Comparison of ENCODE assay signal across 8 cellular contexts in the genomic region with DNA sequence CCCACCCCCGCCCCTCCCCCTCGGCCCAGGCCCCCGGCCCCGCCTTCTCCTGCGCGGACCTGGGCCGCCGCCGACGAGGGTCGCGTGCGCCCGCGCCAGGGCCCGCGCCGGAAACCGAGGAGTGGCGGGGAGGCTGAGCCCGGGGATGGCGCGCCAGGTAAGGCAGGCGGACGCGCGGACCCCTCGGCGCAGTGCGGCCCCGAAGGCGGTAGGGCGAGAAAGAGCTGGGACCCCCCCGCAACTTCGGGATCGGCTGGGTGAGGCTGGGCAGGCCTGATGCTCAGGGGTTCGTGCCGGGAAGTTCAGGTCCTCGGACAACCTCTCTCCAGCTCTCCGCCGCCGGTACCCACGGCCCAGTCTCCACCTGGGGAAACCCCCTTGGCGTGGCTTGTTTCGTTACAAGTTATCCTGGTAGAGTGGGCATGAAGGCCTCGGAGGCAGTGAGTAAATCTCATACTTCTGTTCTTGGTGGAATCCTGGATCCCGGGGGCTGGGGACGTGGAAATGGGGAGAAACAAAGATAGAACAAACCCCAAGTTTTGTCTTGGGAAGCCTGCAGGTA. TPM values are rescaled to one million over a fixed set of nuclear protein-coding genes. Genes with fewer than 3 reads are reported as not detected.
DNase-seq lines count a peak whose midpoint lies in the region; ATAC-seq, FAIRE-seq and TF ChIP-seq lines count a peak whose summit lies in the region.

No MANE protein-coding gene starts in this region.

- H3K9me3 Mint-ChIP-seq in stimulated activated naive CD8-positive, alpha-beta T cell treated with anti-CD3 and anti-CD28 coated beads, Interleukin-15, Interleukin-2, amounts not matched to agents 100 ng/mL and 50 ng/mL, for 24 hours, result peaks cover 16% of the 10 kb centered on the region

- FAIRE-seq in GM12878 (lab: Jason Lieb, UNC), result no peak

- peak overlapping the region; percentile 85 for H3K4me3 Mint-ChIP-seq in stimulated activated naive CD8-positive, alpha-beta T cell treated with anti-CD3 and anti-CD28 coated beads, Interleukin-15, Interleukin-2, amounts not matched to agents 100 ng/mL and 50 ng/mL, for 24 hours

- peak overlapping the region; percentile 77 for H3K4me3 ChIP-seq in AG10803 (ENCODE audit: low read length)
- H3K4me3 ChIP-seq in GM12878, result peak overlapping the region; percentile 91
- H3K4me3 ChIP-seq in lower lobe of right lung, result peak overlapping the region; percentile 83

- SMC1A ChIA-PET in GM12878 (lab: Charles Lee; ENCODE audit: uncharacterized antibody, unreplicated experiment), result no interaction called here

- POLR2A ChIA-PET in GM12878 (lab: Charles Lee), result interaction anchor here (0.6 kb wide), 1 partner anchor 28 kb away, joined by 3 read pairs; no protein-coding TSS in a partner anchor
- POLR2A ChIA-PET in GM10248 (lab: Yijun Ruan, JAX), result no interaction called here

- WGBS in GM12878 (ENCODE audit: insufficient coverage, insufficient replicate concordance, low lambda C conversion rate, missing lambda C conversion rate), result 0% methylated on average over 30 of the region's 48 CpGs

- CTCF ChIA-PET in GM12878 (lab: Yijun Ruan, JAX), result interaction anchor here (0.7 to 2.9 kb wide), 2 partner anchors 27 to 177 kb away, joined by 3 to 10 read pairs; no protein-coding TSS in a partner anchor
- CTCF ChIA-PET in GM10248 (lab: Yijun Ruan, JAX), result interaction anchor here (1.3 kb wide), 1 partner anchor 27 kb away, joined by 7 read pairs; no protein-coding TSS in a partner anchor

- no peaks in the 10 kb centered on the region for H3K36me3 ChIP-seq in GM12878 (ENCODE audit: control insufficient read depth in 2 of 2, insufficient read depth in 2 of 2, low read length in 1 of 2)
- H3K36me3 ChIP-seq in lower lobe of right lung, result no peaks in the 10 kb centered on the region

- RAD21 ChIA-PET in GM12878 (lab: Charles Lee; ENCODE audit: unreplicated experiment), result no interaction called here

- TF ChIP-seq EP300 in GM12878 (IDR thresholded peaks at IDR 0.05; ENCODE audit: borderline replicate concordance in 1 of 2, control insufficient read depth in 1 of 2, low read depth in 2 of 2, low read length in 2 of 2), result no peak

- peaks cover 14% of the 10 kb centered on the region for H3K36me3 Mint-ChIP-seq in stimulated activated naive CD8-positive, alpha-beta T cell treated with anti-CD3 and anti-CD28 coated beads, Interleukin-15, Interleukin-2, amounts not matched to agents 100 ng/mL and 50 ng/mL, for 24 hours (ENCODE audit: low read depth)

- H3K27ac Mint-ChIP-seq in stimulated activated naive CD8-positive, alpha-beta T cell treated with anti-CD3 and anti-CD28 coated beads, Interleukin-15, Interleukin-2, amounts not matched to agents 100 ng/mL and 50 ng/mL, for 24 hours, result peak overlapping the region; percentile 71

- in situ Hi-C loops in GM12878 (cut with MboI), result no loop called here

- no peaks in the 10 kb centered on the region for H4K20me1 ChIP-seq in GM12878 (ENCODE audit: control insufficient read depth, insufficient read depth)

- no peak for TF ChIP-seq CTCF in AG10803 (conservative IDR thresholded peaks at IDR 0.05; ENCODE audit: low read length)
- no peak for TF ChIP-seq CTCF in GM12878 (IDR thresholded peaks at IDR 0.05 in 2 of 3, conservative IDR thresholded peaks at IDR 0.05 in 1 of 3; ENCODE audit: control insufficient read depth in 2 of 3, extremely low read depth in 1 of 3, insufficient read depth in 1 of 3, low read depth in 3 of 3, low read length in 3 of 3)
- no peak for TF ChIP-seq CTCF in lower lobe of right lung (IDR thresholded peaks at IDR 0.05)
- no peak for TF ChIP-seq CTCF in GM10248 (IDR thresholded peaks at IDR 0.05; ENCODE audit: control extremely low read depth, extremely low read depth, low read depth, missing control alignments)

- TF ChIP-seq POLR2A in GM12878 (IDR thresholded peaks at IDR 0.05; ENCODE audit: low read depth, low read length), result peak; percentile 75

- DNase-seq in AG10803 (ENCODE audit: low read depth), result peak; percentile 11
- DNase-seq in M059J (ENCODE audit: low read depth), result peak; percentile 12
- no peak for DNase-seq in GM12878 (ENCODE audit: low read depth, low spot score)
- DNase-seq in lower lobe of right lung, result peak; percentile 61
- DNase-seq in HK-2 (ENCODE audit: unreplicated experiment), result no peak
- no peak for DNase-seq in GM10248 (ENCODE audit: extremely low spot score)

- H3K4me2 ChIP-seq in GM12878 (ENCODE audit: control insufficient read depth, insufficient read depth), result peak overlapping the region; percentile 88

- peak overlapping the region; percentile 46; the same call in 1 of the 2 replicates for H3K27ac ChIP-seq in GM12878 (ENCODE audit: control insufficient read depth, insufficient read depth)
- peak overlapping the region; percentile 68 for H3K27ac ChIP-seq in lower lobe of right lung

- peaks cover 12% of the 10 kb centered on the region for H3K4me1 ChIP-seq in GM12878 (ENCODE audit: control insufficient read depth, insufficient read depth, low read length)
- H3K4me1 ChIP-seq in lower lobe of right lung, result peaks cover 16% of the 10 kb centered on the region

- H3K27me3 ChIP-seq in GM12878 (replicated peaks in 1 of 2; ENCODE audit: control insufficient read depth in 2 of 2, insufficient read depth in 2 of 2, low read length in 1 of 2), result no peaks in the 10 kb centered on the region
- H3K27me3 ChIP-seq in lower lobe of right lung (ENCODE audit: low read depth), result no peaks in the 10 kb centered on the region

- peaks cover 38% of the 10 kb centered on the region for H3K4me1 Mint-ChIP-seq in stimulated activated naive CD8-positive, alpha-beta T cell treated with anti-CD3 and anti-CD28 coated beads, Interleukin-15, Interleukin-2, amounts not matched to agents 100 ng/mL and 50 ng/mL, for 24 hours (ENCODE audit: low read depth)

- TSS peak; percentile 60 for BruUV-seq in GM12878 (replicated peaks; lab: Mats Ljungman, UMichigan)

- peaks cover 4% of the 10 kb centered on the region for H3K79me2 ChIP-seq in GM12878 (ENCODE audit: control insufficient read depth, insufficient read depth, low read length)

- TF ChIP-seq RAD21 in GM12878 (IDR thresholded peaks at IDR 0.05; ENCODE audit: insufficient read depth, low read depth, low read length), result no peak

- H3K9ac ChIP-seq in GM12878 (ENCODE audit: control insufficient read depth, insufficient read depth, low read length), result peak overlapping the region; percentile 63

- H2AFZ ChIP-seq in GM12878 (ENCODE audit: control insufficient read depth, low read depth, low read length), result peak overlapping the region; percentile 77

- H3K27me3 Mint-ChIP-seq in stimulated activated naive CD8-positive, alpha-beta T cell treated with anti-CD3 and anti-CD28 coated beads, Interleukin-15, Interleukin-2, amounts not matched to agents 100 ng/mL and 50 ng/mL, for 24 hours, result peaks cover 4% of the 10 kb centered on the region

- intact Hi-C loops in GM12878 (cut with micrococcal nuclease; ENCODE audit: unreplicated experiment) (no loop called here), lower lobe of right lung (cut with DNase I) (no loop called here)

- ATAC-seq in GM21526 (IDR thresholded peaks at IDR 0.05; ENCODE audit: low FRiP score, unreplicated experiment) (peak; percentile 22), GM12878 (peak; percentile 13), lower lobe of right lung (peak; percentile 17 to 46)

- H3K9me3 ChIP-seq in GM12878 (replicated peaks; ENCODE audit: control insufficient read depth, insufficient read depth, low read length) (peaks cover 2% of the 10 kb centered on the region), lower lobe of right lung (peaks cover 15% of the 10 kb centered on the region)

TF ChIP-seq in GM12878, 131 proteins besides CTCF, POLR2A, EP300 and RAD21 (continues in another document):
- no peak for TF ChIP-seq KAT2A (conservative IDR thresholded peaks at IDR 0.05; ENCODE audit: control insufficient read depth, low read depth, low read length)

RNA-seq across cellular contexts. Expression of gene ZNF467, which starts 58.4 kb away (rescaled TPM):
- 0.96 TPM in 1 of 2 replicates, not detected in the other for total RNA-seq in M059J (2014; rRNA removed; shearing (Covaris generic))
- 0.77 and 0.93 TPM in 2 replicates for total RNA-seq in GM12878 (2013; cell fraction: nucleolus; rRNA removed)
- total RNA-seq in GM12878 (2014; rRNA removed), result not detected in 2 replicates
- not detected in 2 replicates for total RNA-seq in GM12878 (2014; rRNA removed; fragmentation: Illumina TruSeq; extraction: Trizol)
- total RNA-seq in GM12878 (2021), result not detected in 2 replicates
- polyA plus RNA-seq in GM12878 (2011; ENCODE audit: low read depth), result not detected
- not detected in 2 replicates for polyA plus RNA-seq in GM12878 (2011; rRNA removed)
- 0.07 TPM in 1 of 2 replicates, not detected in the other for polyA plus RNA-seq in GM12878 (2011; cell fraction: cytosol; rRNA removed)
- polyA plus RNA-seq in GM12878 (2011; cell fraction: nucleus; rRNA removed), result 0.35 and 0.45 TPM in 2 replicates
- 0.19 and 0.34 TPM in 2 replicates for polyA plus RNA-seq in GM12878 (2012)
- polyA plus RNA-seq in GM12878 (2014; fragmentation: Illumina TruSeq; extraction: Trizol), result not detected in 2 replicates
- not detected for polyA plus RNA-seq in GM12878 (2014; fragmentation: Nextera tagmentation; extraction: Ambion mirVana)
- polyA plus RNA-seq in GM12878 (2014; rRNA removed), result 0.04 TPM in 1 of 2 replicates, not detected in the other
- not detected for polyA plus RNA-seq in GM12878 (2016; fragmentation: Nextera tagmentation; extraction: Ambion mirVana)
- 0.05 TPM in 1 of 2 replicates, not detected in the other for polyA minus RNA-seq in GM12878 (2011; rRNA and poly(A)+ RNA removed)
- polyA minus RNA-seq in GM12878 (2011; cell fraction: cytosol; rRNA and poly(A)+ RNA removed), result not detected in 2 replicates
- polyA minus RNA-seq in GM12878 (2011; cell fraction: nucleus; rRNA and poly(A)+ RNA removed), result not detected in 2 replicates
- total RNA-seq in lower lobe of right lung, result 23.0 TPM

Comparison
In these comparisons a context has a peak if more than half of its experiments do, and no peak if none do; other contexts are left out.
1. DNase-seq: peak in AG10803 (single experiment), M059J (single experiment) and lower lobe of right lung (single experiment); none in GM12878 (single experiment), HK-2 (single experiment) and GM10248 (single experiment).
2. RNA of gene ZNF467, which starts 58.4 kb away (total RNA-seq): 23.0 TPM in lower lobe of right lung (single experiment); 0.96 TPM in M059J and 0.77 to 0.93 TPM in GM12878; every median in the first group is over 10 times any median in the second.
3. Peak in every context shown above with its lines, with median percentiles within 50 percentile points of each other: H3K4me3 ChIP-seq and ATAC-seq.